ENCODE assay signal across 18 cellular contexts in genomic region chr1:238916828-238917227, GRCh38.
A peak's percentile ranks its signal among the peaks of the same experiment; 100 is the strongest.
DNase-seq lines count a peak whose midpoint lies in the region; ATAC-seq, FAIRE-seq and TF ChIP-seq lines count a peak whose summit lies in the region.
"Had no signal": no experiment of that assay in that cellular context is flagged by ENCODE, and none has a peak within 500 bp of the region (broad histone marks: within the 10 kb centered on the region; RNA-seq: fewer than 3 reads in every experiment).

No MANE protein-coding gene starts in this region.

- DNase-seq in Daoy (ENCODE audit: low read depth) (peak; percentile 26), H54 (ENCODE audit: insufficient read length, low spot score) (no peak), RWPE2 (ENCODE audit: low spot score) (no peak), epithelial cell of prostate (ENCODE audit: low read depth, low spot score) (peak; percentile 6), middle frontal gyrus (ENCODE audit: extremely low spot score, low spot score) (no peak), NCI-H524 (lab: John Stamatoyannopoulos, UW) (no peak), GM13976 (ENCODE audit: low spot score) (no peak)
- DNase-seq in activated CD8-positive, alpha-beta memory T cell treated with anti-CD3 and anti-CD28 coated beads, Interleukin-2, amount 50 U/mL, for 4 hours: no peak
- DNase-seq: Caco-2; CD8-positive, alpha-beta memory T cell; DMS53; IMR-90; KBM-7 had no signal

- H3K4me1 ChIP-seq in RWPE2 (ENCODE audit: insufficient read depth, poor library complexity, severe bottlenecking): no peaks in the 10 kb centered on the region
- H3K4me1 ChIP-seq: A549, BLaER1, Caco-2 had no signal

- no peaks in the 10 kb centered on the region for H3K9me3 ChIP-seq in RWPE2 (ENCODE audit: severe bottlenecking)
- H3K9me3 ChIP-seq: A549, BLaER1, Caco-2 had no signal

- H3K27ac ChIP-seq in RWPE2 (ENCODE audit: poor library complexity, severe bottlenecking): no peak overlapping the region
- H3K27ac ChIP-seq in epithelial cell of prostate: no peak overlapping the region
- H3K27ac ChIP-seq: A549, BLaER1 had no signal

- peak; percentile 31; the same call in 2 of the 3 replicates for ATAC-seq in RWPE2 (ENCODE audit: low read depth)
- ATAC-seq: A549, HCT116 had no signal

- in situ Hi-C loops in GM13976 (cut with MboI; ENCODE audit: low sequenced_read_pairs, unreplicated experiment): no loop called here

- H3K27me3 ChIP-seq in RWPE2 (ENCODE audit: insufficient read depth, poor library complexity, severe bottlenecking): no peaks in the 10 kb centered on the region
- H3K27me3 ChIP-seq: BLaER1 had no signal

- TF ChIP-seq POLR2A in H54 (IDR thresholded peaks at IDR 0.05; ENCODE audit: low read depth, low read length): no peak

- TF ChIP-seq CTCF in RWPE2 (IDR thresholded peaks at IDR 0.05; ENCODE audit: poor library complexity, severe bottlenecking) (no peak), GM13976 (IDR thresholded peaks at IDR 0.05; ENCODE audit: borderline replicate concordance, control extremely low read depth, extremely low read depth, insufficient read depth, missing control alignments) (no peak)

- no peak overlapping the region for H3K4me3 ChIP-seq in RWPE2 (ENCODE audit: severe bottlenecking)
- H3K4me3 ChIP-seq: A549, BLaER1 had no signal

- peak; percentile 41 for FAIRE-seq in H54 (lab: Jason Lieb, UNC)
- FAIRE-seq: A549, G401.6, GM12891 had no signal

- H3K36me3 ChIP-seq in RWPE2 (ENCODE audit: low read depth): no peaks in the 10 kb centered on the region
- H3K36me3 ChIP-seq: BLaER1 had no signal

Comparison
In these comparisons a context has a peak if more than half of its experiments do, and no peak if none do; other contexts are left out.
1. DNase-seq: peak in Daoy (single experiment) and epithelial cell of prostate (single experiment); none in H54 (single experiment), RWPE2 (single experiment), middle frontal gyrus (single experiment), activated CD8-positive, alpha-beta memory T cell treated with anti-CD3 and anti-CD28 coated beads, Interleukin-2, amount 50 U/mL, for 4 hours (single experiment), NCI-H524 (0 of 2) and GM13976 (single experiment).